Comparison of ENCODE assay signal across 15 cellular contexts in genomic region chr1:226310637-226311195, GRCh38. TPM values are rescaled to one million over a fixed set of nuclear protein-coding genes. Genes with fewer than 3 reads are reported as not detected.
DNase-seq lines count a peak whose midpoint lies in the region; ATAC-seq, FAIRE-seq and TF ChIP-seq lines count a peak whose summit lies in the region.
"Had no signal": no experiment of that assay in that cellular context is flagged by ENCODE, and none has a peak within 500 bp of the region (broad histone marks: within the 10 kb centered on the region; RNA-seq: fewer than 3 reads in every experiment).

No MANE protein-coding gene starts in this region.

- no peak for FAIRE-seq in K562 (lab: Jason Lieb, UNC)

- H3K9me3 ChIP-seq in DND-41 (ENCODE audit: insufficient read depth, low read length, severe bottlenecking) (no peaks in the 10 kb centered on the region), Karpas-422 (ENCODE audit: low read length) (no peaks in the 10 kb centered on the region), K562 (replicated peaks; ENCODE audit: control insufficient read depth, insufficient read depth, low read depth, low read length) (no peaks in the 10 kb centered on the region), neural progenitor cell (ENCODE audit: low read depth) (no peaks in the 10 kb centered on the region)
- H3K9me3 ChIP-seq: gastroesophageal sphincter had no signal

- no peaks in the 10 kb centered on the region for H3K9me3 Mint-ChIP-seq in neural progenitor cell
- H3K9me3 Mint-ChIP-seq: dendritic cell treated with granulocyte-macrophage colony-stimulating factor and Interleukin-4, amounts not matched to agents 40 ng/mL and 50 ng/mL, for 4 days had no signal

- no peaks in the 10 kb centered on the region for H3K9me2 ChIP-seq in Karpas-422 (replicated peaks; ENCODE audit: insufficient read depth, low read length)

- H3K79me2 ChIP-seq in DND-41 (ENCODE audit: insufficient read depth, low read length) (peaks cover 32% of the 10 kb centered on the region), Karpas-422 (ENCODE audit: low read length) (peaks cover 32% of the 10 kb centered on the region), K562 (ENCODE audit: control insufficient read depth, insufficient read depth, low read length) (peaks cover 40% of the 10 kb centered on the region), neural progenitor cell (ENCODE audit: low read depth) (peaks cover 32% of the 10 kb centered on the region)

- H2AFZ ChIP-seq in DND-41 (ENCODE audit: low read depth, low read length) (peak overlapping the region; percentile 41; the same call in 1 of the 2 replicates), Karpas-422 (ENCODE audit: low read length) (no peak overlapping the region), K562 (ENCODE audit: low read depth, low read length) (peak overlapping the region; percentile 99), neural progenitor cell (replicated peaks) (no peak overlapping the region)

- POLR2A ChIA-PET in K562 (lab: Yijun Ruan, JAX), result interaction anchor here (0.6 to 2.9 kb wide), 17 partner anchors 8 to 370 kb away, joined by 3 to 22 read pairs (median 3); no protein-coding TSS in a partner anchor

- H3K27me3 ChIP-seq in DND-41 (ENCODE audit: insufficient read depth, low read length, poor library complexity), result no peaks in the 10 kb centered on the region
- H3K27me3 ChIP-seq in Karpas-422 (ENCODE audit: low read length), result no peaks in the 10 kb centered on the region
- no peaks in the 10 kb centered on the region; a peak in 1 of 5 replicates for H3K27me3 ChIP-seq in K562 (ENCODE audit: control insufficient read depth in 2 of 2, insufficient read depth in 2 of 2, low read length in 2 of 2)
- H3K27me3 ChIP-seq in neural progenitor cell, result peaks cover 21% of the 10 kb centered on the region
- H3K27me3 ChIP-seq: gastroesophageal sphincter had no signal

- no peak for TF ChIP-seq EP300 in K562 (IDR thresholded peaks at IDR 0.05; ENCODE audit: low read length)

- CTCF ChIA-PET in K562 (lab: Yijun Ruan, JAX; ENCODE audit: low intra/inter-chr PET ratio), result no interaction called here

- peaks cover 9% of the 10 kb centered on the region for H3K27me3 Mint-ChIP-seq in neural progenitor cell (ENCODE audit: insufficient read depth, low read depth)
- H3K27me3 Mint-ChIP-seq: activated naive CD8-positive, alpha-beta T cell had no signal

- in situ Hi-C loops in K562 (cut with MboI), result no loop called here

- H3K4me2 ChIP-seq in DND-41 (ENCODE audit: insufficient read depth, low read length) (no peak overlapping the region), Karpas-422 (ENCODE audit: low read depth, low read length, poor library complexity, severe bottlenecking) (peak overlapping the region; percentile 71), K562 (ENCODE audit: insufficient read depth, low read length) (peak overlapping the region; percentile 97; the same call in 1 of the 2 replicates), neural progenitor cell (peak overlapping the region; percentile 85)

- H3K4me1 Mint-ChIP-seq in neural progenitor cell, result peaks cover 27% of the 10 kb centered on the region

- BruUV-seq in K562 (replicated peaks; lab: Mats Ljungman, UMichigan), result no TSS peak

- H3K9me1 ChIP-seq in K562 (ENCODE audit: control insufficient read depth, insufficient read depth, low read length), result no peaks in the 10 kb centered on the region

- H3K36me3 ChIP-seq in DND-41 (ENCODE audit: insufficient read depth, low read length), result peaks cover 2% of the 10 kb centered on the region; the same call in 1 of the 2 replicates
- H3K36me3 ChIP-seq in Karpas-422 (ENCODE audit: insufficient read depth, low read length), result no peaks in the 10 kb centered on the region
- H3K36me3 ChIP-seq in K562 (ENCODE audit: control insufficient read depth, insufficient read depth, low read length), result 0 out of 3 replicates have a peak, but pooled peaks cover 4% of the 10 kb centered on the region
- H3K36me3 ChIP-seq in neural progenitor cell, result no peaks in the 10 kb centered on the region
- H3K36me3 ChIP-seq: gastroesophageal sphincter had no signal

- 8% methylated on average over 2 of the region's 2 CpGs for WGBS in K562 (ENCODE audit: insufficient coverage, low coverage, missing lambda C conversion rate)

- no peak for TF ChIP-seq POLR2A in K562 (conservative IDR thresholded peaks at IDR 0.05)

- H3K9ac ChIP-seq in DND-41 (ENCODE audit: low read depth, low read length), result no peak overlapping the region
- no peak overlapping the region for H3K9ac ChIP-seq in Karpas-422 (ENCODE audit: low read length)
- H3K9ac ChIP-seq in K562 (ENCODE audit: insufficient read depth in 1 of 2, low read depth in 2 of 2, low read length in 2 of 2), result peak overlapping the region; percentile 72 to 99; a peak in 2 of 4 replicates
- no peak overlapping the region for H3K9ac ChIP-seq in neural progenitor cell

- no peaks in the 10 kb centered on the region for H3K36me3 Mint-ChIP-seq in neural progenitor cell
- H3K36me3 Mint-ChIP-seq: activated naive CD8-positive, alpha-beta T cell had no signal

- TF ChIP-seq RAD21 in K562 (CRISPR knock-in tag; conservative IDR thresholded peaks at IDR 0.05 in 1 of 2, IDR thresholded peaks at IDR 0.05 in 1 of 2), result no peak

- peak overlapping the region; percentile 87 for H3K4me3 Mint-ChIP-seq in neural progenitor cell
- H3K4me3 Mint-ChIP-seq: dendritic cell treated with granulocyte-macrophage colony-stimulating factor and Interleukin-4, amounts not matched to agents 40 ng/mL and 50 ng/mL, for 4 days had no signal

- ATAC-seq in DND-41 (ENCODE audit: insufficient read depth, low read depth), result no peak
- no peak for ATAC-seq in K562
- ATAC-seq: gastroesophageal sphincter had no signal

- H4K20me1 ChIP-seq in DND-41 (ENCODE audit: insufficient read depth, low read length) (no peaks in the 10 kb centered on the region; the same call in 1 of the 2 replicates), Karpas-422 (ENCODE audit: insufficient read depth, low read depth, low read length) (no peaks in the 10 kb centered on the region), K562 (replicated peaks; ENCODE audit: control insufficient read depth, insufficient read depth, low read length) (no peaks in the 10 kb centered on the region), neural progenitor cell (ENCODE audit: low read depth) (no peaks in the 10 kb centered on the region)

- DNase-seq in DND-41 (no peak), Karpas-422 (no peak), K562 (ENCODE audit: extremely low read depth in 1 of 4, low spot score in 3 of 4) (peak in 2 of 4 experiments; percentile 23 to 31), neural progenitor cell (ENCODE audit: low spot score) (peak; percentile 13), amygdala (lab: John Stamatoyannopoulos, UW) (no peak), SHP77 treated with DMSO at 0.1 percent for 48 hours (lab: John Stamatoyannopoulos, UW) (no peak), DMS 273 treated with DMSO at 0.1 percent for 48 hours (lab: John Stamatoyannopoulos, UW) (no peak)
- DNase-seq: activated CD8-positive, alpha-beta memory T cell treated with anti-CD3 and anti-CD28 coated beads for 24 hours; DMS153; occipital lobe; stimulated activated naive CD4-positive, alpha-beta T cell treated with Interleukin-2 at 50 U/mL for 16 hours; T-helper 1 cell had no signal

- H3K4me3 ChIP-seq in DND-41 (ENCODE audit: low read depth in 1 of 2, low read length in 2 of 2) (no peak overlapping the region), Karpas-422 (ENCODE audit: low read length) (no peak overlapping the region), K562 (no peak overlapping the region), neural progenitor cell (no peak overlapping the region)

- TF ChIP-seq CTCF in DND-41 (IDR thresholded peaks at IDR 0.05; ENCODE audit: borderline replicate concordance, extremely low read depth, low read length, poor library complexity, severe bottlenecking) (no peak), K562 (IDR thresholded peaks at IDR 0.05 in 2 of 3, conservative IDR thresholded peaks at IDR 0.05 in 1 of 3; ENCODE audit: insufficient read depth in 2 of 3, low read depth in 1 of 3, low read length in 3 of 3) (no peak), neural progenitor cell (IDR thresholded peaks at IDR 0.05) (no peak)

- H3K27ac ChIP-seq in DND-41 (ENCODE audit: low read length) (no peak overlapping the region), Karpas-422 (ENCODE audit: low read length) (no peak overlapping the region), K562 (ENCODE audit: extremely low read depth, low read depth, low read length) (no peak overlapping the region), neural progenitor cell (no peak overlapping the region)

- H3K4me1 ChIP-seq in DND-41 (ENCODE audit: insufficient read depth, low read length), result peaks cover 33% of the 10 kb centered on the region
- peaks cover 40% of the 10 kb centered on the region for H3K4me1 ChIP-seq in Karpas-422 (ENCODE audit: low read length)
- peaks cover 22 to 28% of the 10 kb centered on the region in 2 experiments for H3K4me1 ChIP-seq in K562 (replicated peaks in 1 of 2; ENCODE audit: control insufficient read depth in 2 of 2, insufficient read depth in 2 of 2, low read length in 2 of 2)
- peaks cover 31% of the 10 kb centered on the region for H3K4me1 ChIP-seq in neural progenitor cell

- intact Hi-C loops in K562 (cut with micrococcal nuclease), result no loop called here

- H3K27ac Mint-ChIP-seq in neural progenitor cell, result peak overlapping the region; percentile 25
- H3K27ac Mint-ChIP-seq: dendritic cell treated with granulocyte-macrophage colony-stimulating factor and Interleukin-4, amounts not matched to agents 40 ng/mL and 50 ng/mL, for 4 days had no signal

- H3F3A ChIP-seq in neural progenitor cell (ENCODE audit: low read depth), result peaks cover 32% of the 10 kb centered on the region

RNA-seq across cellular contexts. Expression of gene LIN9, which starts 1.8 kb away (rescaled TPM):
- total RNA-seq in Karpas-422 (2014; rRNA removed; shearing (Covaris generic); ENCODE audit: low replicate concordance), result 7.8 and 22.0 TPM in 2 replicates
- total RNA-seq in K562 (2011; cell fraction: chromatin; rRNA removed; ENCODE audit: low replicate concordance), result 14.8 and 38.6 TPM in 2 replicates
- total RNA-seq in K562 (2011; cell fraction: nucleolus; rRNA removed), result 8.2 and 11.1 TPM in 2 replicates
- 15.6 and 18.7 TPM in 2 replicates for total RNA-seq in K562 (2011; cell fraction: nucleoplasm; rRNA removed)
- total RNA-seq in K562 (2014; rRNA removed) (15.8 and 18.8 TPM in 2 replicates), K562 (2014; rRNA removed; fragmentation: Illumina TruSeq; extraction: Trizol) (31.4 and 37.5 TPM in 2 replicates), K562 (2015; rRNA removed; fragmentation: Illumina TruSeq; extraction: Trizol) (29.3 and 30.6 TPM in 2 replicates), K562 (2021) (18.9 and 19.4 TPM in 2 replicates), neural progenitor cell (ENCODE audit: low replicate concordance) (20.8 and 34.4 TPM in 2 replicates)
- polyA plus RNA-seq in K562 (2011; rRNA removed) (22.9 and 33.0 TPM in 2 replicates), K562 (2014; fragmentation: Illumina TruSeq; extraction: Trizol) (21.6 and 25.3 TPM in 2 replicates), K562 (2014; fragmentation: Nextera tagmentation; extraction: Ambion mirVana) (10 to 100 TPM; 19.4 to 26.8 TPM), K562 (2014; rRNA removed) (19.6 and 25.5 TPM in 2 replicates)
- polyA plus RNA-seq in K562 (2011; cell fraction: cytosol; rRNA removed), result 7.5 and 14.3 TPM in 2 replicates
- polyA plus RNA-seq in K562 (2011; cell fraction: nucleus; rRNA removed), result 15.2 and 19.7 TPM in 2 replicates
- 11.8 and 14.2 TPM in 2 replicates for polyA plus RNA-seq in K562 (2012)
- polyA minus RNA-seq in K562 (2011; rRNA and poly(A)+ RNA removed), result 23.7 and 24.4 TPM in 2 replicates
- 6.8 and 10.7 TPM in 2 replicates for polyA minus RNA-seq in K562 (2011; cell fraction: cytosol; rRNA and poly(A)+ RNA removed)
- polyA minus RNA-seq in K562 (2011; cell fraction: nucleus; rRNA and poly(A)+ RNA removed), result 10.4 and 18.0 TPM in 2 replicates

Comparison
In these comparisons a context has a peak if more than half of its experiments do, and no peak if none do; other contexts are left out.
1. H2AFZ ChIP-seq: peak in DND-41 (single experiment) and K562 (single experiment); none in Karpas-422 (single experiment) and neural progenitor cell (single experiment).
2. H3K9ac ChIP-seq: peak in K562 (2 of 2); none in DND-41 (single experiment), Karpas-422 (single experiment) and neural progenitor cell (single experiment).